Comparison of ENCODE assay signal across 25 cellular contexts in the genomic region with DNA sequence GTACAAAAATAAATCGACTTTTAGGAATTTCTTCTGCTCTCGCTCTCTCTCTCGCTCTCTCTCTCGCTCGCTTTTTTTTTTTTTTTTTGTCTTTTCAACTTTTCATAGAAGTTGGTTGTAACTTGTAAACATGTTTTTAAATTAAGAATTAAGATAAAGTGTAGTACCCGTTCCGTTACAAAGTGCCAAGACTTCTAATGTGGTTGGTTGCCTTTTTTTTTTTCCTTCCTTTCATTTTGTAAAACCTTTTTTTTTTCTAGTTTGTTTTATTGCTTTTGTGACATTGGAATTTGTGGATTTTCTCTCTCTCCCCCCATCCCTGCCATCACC. TPM values are rescaled to one million over a fixed set of nuclear protein-coding genes. Genes with fewer than 3 reads are reported as not detected.
DNase-seq lines count a peak whose midpoint lies in the region; ATAC-seq and TF ChIP-seq lines count a peak whose summit lies in the region.
"Had no signal": no experiment of that assay in that cellular context is flagged by ENCODE, and none has a peak within 500 bp of the region (broad histone marks: within the 10 kb centered on the region; RNA-seq: fewer than 3 reads in every experiment).

No MANE protein-coding gene starts in this region.

- H3K79me2 ChIP-seq in mammary epithelial cell (ENCODE audit: insufficient read depth, low read length): peaks cover 84% of the 10 kb centered on the region
- peaks cover 55% of the 10 kb centered on the region for H3K79me2 ChIP-seq in OCI-LY7 (ENCODE audit: insufficient read depth, low read depth, low read length)

- dilution Hi-C loops in mammary epithelial cell (cut with HindIII; ENCODE audit: low sequenced_read_pairs): no loop called here

- H4K20me1 ChIP-seq in mammary epithelial cell (ENCODE audit: insufficient read depth, low read length) (peaks cover 5% of the 10 kb centered on the region), OCI-LY7 (ENCODE audit: insufficient read depth, low read length) (no peaks in the 10 kb centered on the region; the same call in 1 of the 2 replicates)

- H3K9me3 ChIP-seq in mammary epithelial cell (replicated peaks; ENCODE audit: insufficient read depth, low read length): no peaks in the 10 kb centered on the region
- no peaks in the 10 kb centered on the region for H3K9me3 ChIP-seq in OCI-LY7 (ENCODE audit: low read length)
- no peaks in the 10 kb centered on the region for H3K9me3 ChIP-seq in endodermal cell (ENCODE audit: control insufficient read depth, low read length)
- H3K9me3 ChIP-seq in uterus: no peaks in the 10 kb centered on the region
- no peaks in the 10 kb centered on the region for H3K9me3 ChIP-seq in upper lobe of right lung
- H3K9me3 ChIP-seq in spleen: no peaks in the 10 kb centered on the region
- H3K9me3 ChIP-seq: esophagus squamous epithelium, suprapubic skin, vagina had no signal

- DNase-seq in mammary epithelial cell: no peak
- DNase-seq in MCF 10A (ENCODE audit: unreplicated experiment): no peak
- DNase-seq in OCI-LY7 (ENCODE audit: low spot score): no peak
- DNase-seq in endodermal cell: no peak
- no peak for DNase-seq in uterus
- DNase-seq in NCI-H187 treated with DMSO at 0.1 percent for 48 hours (lab: John Stamatoyannopoulos, UW): no peak
- no peak for DNase-seq in upper lobe of right lung
- no peak for DNase-seq in spleen
- DNase-seq: activated CD8-positive, alpha-beta memory T cell treated with anti-CD3 and anti-CD28 coated beads for 24 hours; activated T-cell treated with anti-CD3 and anti-CD28 coated beads, Interleukin-2, amount 50 U/mL, for 4 hours; brain microvascular endothelial cell; effector CD8-positive, alpha-beta T cell; esophagus squamous epithelium; H7; Kasumi-1; left colon; NCI-H524 treated with DMSO at 0.1 percent for 48 hours; NK-92 treated with Interleukin-12 subunit alpha and Interleukin-12 subunit beta, amount 100 ng/mL, for 24 hours had no signal

- TF ChIP-seq CTCF in mammary epithelial cell (conservative IDR thresholded peaks at IDR 0.05 in 1 of 2, IDR thresholded peaks at IDR 0.05 in 1 of 2; ENCODE audit: extremely low read depth in 1 of 2, insufficient read depth in 1 of 2, low read depth in 1 of 2, low read length in 2 of 2): no peak
- no peak for TF ChIP-seq CTCF in MCF 10A (IDR thresholded peaks at IDR 0.05; ENCODE audit: unreplicated experiment)
- TF ChIP-seq CTCF in OCI-LY7 (conservative IDR thresholded peaks at IDR 0.05; ENCODE audit: low read length): no peak
- TF ChIP-seq CTCF in endodermal cell (conservative IDR thresholded peaks at IDR 0.05): no peak
- TF ChIP-seq CTCF in uterus (IDR thresholded peaks at IDR 0.05): no peak
- TF ChIP-seq CTCF in upper lobe of right lung (IDR thresholded peaks at IDR 0.05): no peak
- no peak for TF ChIP-seq CTCF in spleen (IDR thresholded peaks at IDR 0.05 in 8 of 11, conservative IDR thresholded peaks at IDR 0.05 in 3 of 11)

- no peak overlapping the region for H2AFZ ChIP-seq in mammary epithelial cell (ENCODE audit: low read depth, low read length)
- no peak overlapping the region for H2AFZ ChIP-seq in OCI-LY7 (ENCODE audit: low read length)
- H2AFZ ChIP-seq: hepatocyte had no signal

- TF ChIP-seq POLR2A in uterus (IDR thresholded peaks at IDR 0.05): no peak
- TF ChIP-seq POLR2A in spleen (IDR thresholded peaks at IDR 0.05): no peak

- H3K4me3 Mint-ChIP-seq in MCF 10A (ENCODE audit: unreplicated experiment) (no peak overlapping the region), endodermal cell (no peak overlapping the region)
- H3K4me3 Mint-ChIP-seq: activated T-cell treated with anti-CD3 and anti-CD28 coated beads, Interleukin-2, amount 50 U/mL, for 4 hours; memory B cell had no signal

- CTCF ChIA-PET in mammary epithelial cell (lab: Charles Lee; ENCODE audit: low non-redundant PET): interaction anchor here (0.7 kb wide), 1 partner anchor 22 kb away, joined by 4 read pairs; no protein-coding TSS in a partner anchor
- CTCF ChIA-PET in MCF 10A (lab: Yijun Ruan, JAX): no interaction called here
- CTCF ChIA-PET in OCI-LY7 (lab: Charles Lee; ENCODE audit: unreplicated experiment): no interaction called here

- H3K27ac ChIP-seq in mammary epithelial cell (ENCODE audit: insufficient read depth, low read depth, low read length) (no peak overlapping the region), OCI-LY7 (ENCODE audit: low read depth, low read length, poor library complexity, severe bottlenecking) (no peak overlapping the region), endodermal cell (ENCODE audit: low read depth, low read length) (no peak overlapping the region), uterus (peak overlapping the region; percentile 53 to 61), upper lobe of right lung (no peak overlapping the region), spleen (no peak overlapping the region)
- H3K27ac ChIP-seq: brain microvascular endothelial cell, C4-2B, esophagus squamous epithelium, hepatocyte, suprapubic skin, vagina had no signal

- H3K9ac ChIP-seq in mammary epithelial cell (ENCODE audit: insufficient read depth, low read length) (no peak overlapping the region), endodermal cell (ENCODE audit: extremely low read depth, low read length, poor library complexity, severe bottlenecking) (no peak overlapping the region)

- no peak overlapping the region for H3K4me3 ChIP-seq in mammary epithelial cell (replicated peaks in 1 of 3; ENCODE audit: insufficient read depth in 1 of 3, low read depth in 2 of 3, low read length in 3 of 3)
- H3K4me3 ChIP-seq in OCI-LY7 (ENCODE audit: low read depth, low read length, poor library complexity, severe bottlenecking): no peak overlapping the region
- no peak overlapping the region for H3K4me3 ChIP-seq in endodermal cell (ENCODE audit: low read length)
- H3K4me3 ChIP-seq in uterus: no peak overlapping the region
- no peak overlapping the region for H3K4me3 ChIP-seq in upper lobe of right lung
- no peak overlapping the region for H3K4me3 ChIP-seq in spleen
- H3K4me3 ChIP-seq: esophagus squamous epithelium, hepatocyte, suprapubic skin, vagina had no signal

- H3K4me2 ChIP-seq in mammary epithelial cell (ENCODE audit: insufficient read depth, low read depth, low read length) (no peak overlapping the region), OCI-LY7 (ENCODE audit: low read length) (no peak overlapping the region)
- H3K4me2 ChIP-seq: hepatocyte had no signal

- H3K9me3 Mint-ChIP-seq in MCF 10A (ENCODE audit: unreplicated experiment): no peaks in the 10 kb centered on the region
- no peaks in the 10 kb centered on the region for H3K9me3 Mint-ChIP-seq in endodermal cell
- H3K9me3 Mint-ChIP-seq: activated T-cell treated with anti-CD3 and anti-CD28 coated beads, Interleukin-2, amount 50 U/mL, for 4 hours; memory B cell had no signal

- ATAC-seq in upper lobe of right lung: no peak
- ATAC-seq: activated CD4-positive, CD25-positive, alpha-beta regulatory T cell treated with anti-CD3 and anti-CD28 coated beads, Interleukin-2, amount 50 U/mL, for 24 hours; activated T-cell treated with anti-CD3 and anti-CD28 coated beads, Interleukin-2, amount 50 U/mL, for 4 hours; left colon; Panc1 had no signal

- no peaks in the 10 kb centered on the region for H3K27me3 ChIP-seq in mammary epithelial cell (ENCODE audit: insufficient read depth, low read length)
- no peaks in the 10 kb centered on the region for H3K27me3 ChIP-seq in endodermal cell (ENCODE audit: control insufficient read depth, insufficient read depth, low read length, poor library complexity, severe bottlenecking)
- H3K27me3 ChIP-seq in uterus: no peaks in the 10 kb centered on the region
- H3K27me3 ChIP-seq in upper lobe of right lung: no peaks in the 10 kb centered on the region
- no peaks in the 10 kb centered on the region for H3K27me3 ChIP-seq in spleen (replicated peaks in 1 of 7)
- H3K27me3 ChIP-seq: brain microvascular endothelial cell, esophagus squamous epithelium, hepatocyte, suprapubic skin, vagina had no signal

- H3K36me3 Mint-ChIP-seq in MCF 10A (ENCODE audit: insufficient read depth, unreplicated experiment) (peaks cover 75% of the 10 kb centered on the region), endodermal cell (ENCODE audit: low read depth) (peaks cover 27% of the 10 kb centered on the region)

- WGBS in mammary epithelial cell (ENCODE audit: low coverage, missing lambda C conversion rate): 92% methylated on average over 7 of the region's 7 CpGs
- WGBS in endodermal cell (ENCODE audit: insufficient coverage in 1 of 2, insufficient read length in 1 of 2), 2 experiments: 90 to 100% methylated on average over 2 to 5 of the region's 7 CpGs
- WGBS in spleen, 5 donors: 78 to 91% (median 81%) methylated on average over 7 of the region's 7 CpGs

- BruUV-seq in mammary epithelial cell (replicated peaks; lab: Mats Ljungman, UMichigan) (TSS peak; percentile 51), MCF 10A (replicated peaks; lab: Mats Ljungman, UMichigan) (no TSS peak), OCI-LY7 (replicated peaks; lab: Mats Ljungman, UMichigan) (TSS peak; percentile 62)

- POLR2A ChIA-PET in MCF 10A (lab: Yijun Ruan, JAX): no interaction called here
- POLR2A ChIA-PET in OCI-LY7 (lab: Charles Lee): no interaction called here

- H3K27ac Mint-ChIP-seq in MCF 10A (ENCODE audit: low read depth, unreplicated experiment) (no peak overlapping the region), endodermal cell (peak overlapping the region; percentile 55)
- H3K27ac Mint-ChIP-seq: memory B cell had no signal

- intact Hi-C loops in mammary epithelial cell (cut with micrococcal nuclease) (no loop called here), MCF 10A (cut with micrococcal nuclease) (no loop called here), OCI-LY7 (cut with micrococcal nuclease; ENCODE audit: unreplicated experiment) (no loop called here), uterus (cut with DNase I; ENCODE audit: low total_unique reads) (no loop called here), upper lobe of right lung (cut with DNase I) (no loop called here), spleen (cut with DNase I; ENCODE audit: low total_unique reads) (no loop called here)

- H3K27me3 Mint-ChIP-seq in MCF 10A (ENCODE audit: insufficient read depth, unreplicated experiment) (no peaks in the 10 kb centered on the region), endodermal cell (ENCODE audit: insufficient read depth) (no peaks in the 10 kb centered on the region)
- H3K27me3 Mint-ChIP-seq: memory B cell had no signal

- H3K36me3 ChIP-seq in mammary epithelial cell (ENCODE audit: insufficient read depth, low read length) (peaks cover 1% of the 10 kb centered on the region), OCI-LY7 (ENCODE audit: insufficient read depth, low read length) (peaks cover 84% of the 10 kb centered on the region), endodermal cell (ENCODE audit: control insufficient read depth, insufficient read depth, low read length) (no peaks in the 10 kb centered on the region), uterus (no peaks in the 10 kb centered on the region), upper lobe of right lung (peaks cover 47% of the 10 kb centered on the region), spleen (peaks cover 0 to 94% (median 61%) of the 10 kb centered on the region in 6 donors)

- peaks cover 11% of the 10 kb centered on the region for H3K4me1 Mint-ChIP-seq in MCF 10A (ENCODE audit: insufficient read depth, unreplicated experiment)
- no peaks in the 10 kb centered on the region for H3K4me1 Mint-ChIP-seq in endodermal cell

- in situ Hi-C loops in mammary epithelial cell (cut with MboI; ENCODE audit: low sequenced_read_pairs in 2 of 2): no loop called here

- no peaks in the 10 kb centered on the region for H3K9me2 ChIP-seq in OCI-LY7 (ENCODE audit: insufficient read depth, low read length)

- H3K4me1 ChIP-seq in mammary epithelial cell (ENCODE audit: insufficient read depth, low read length) (peaks cover 15% of the 10 kb centered on the region), OCI-LY7 (ENCODE audit: insufficient read depth, low read length, poor library complexity, severe bottlenecking) (no peaks in the 10 kb centered on the region), endodermal cell (ENCODE audit: control insufficient read depth, insufficient read depth, low read length) (no peaks in the 10 kb centered on the region), uterus (no peaks in the 10 kb centered on the region), upper lobe of right lung (peaks cover 12% of the 10 kb centered on the region), spleen (peaks cover 0 to 72% (median 25%) of the 10 kb centered on the region in 6 donors)

RNA-seq across cellular contexts. Expression of a gene that starts 20.4 kb away (rescaled TPM):
- total RNA-seq in mammary epithelial cell: 10 to 100 TPM; 40.8 to 52.9 TPM
- polyA plus RNA-seq in mammary epithelial cell: 11.0 TPM
- 9.2 TPM for polyA minus RNA-seq in mammary epithelial cell
- total RNA-seq in MCF 10A (2022): 32.7 and 35.1 TPM in 2 replicates
- 13.1 and 17.2 TPM in 2 replicates for total RNA-seq in OCI-LY7 (2014; rRNA removed; shearing (Covaris generic))
- 29.3 and 31.2 TPM in 2 replicates for total RNA-seq in OCI-LY7 (2022)
- total RNA-seq in endodermal cell: 10 to 100 TPM; 19.2 to 22.1 TPM
- polyA plus RNA-seq in endodermal cell (2013, experiment 1 of 2): 7.5 TPM
- 7.2 TPM for polyA plus RNA-seq in endodermal cell (2013, experiment 2 of 2)
- 10 to 100 TPM; 10.8 to 72.9 (median 14.1) TPM for total RNA-seq in uterus
- 54.3 TPM for total RNA-seq in upper lobe of right lung
- total RNA-seq in spleen: 10 to 100 TPM; 43.0 to 68.1 (median 53.7) TPM
- polyA plus RNA-seq in spleen: 10 to 100 TPM in 1 of 3 donors, 1 to 10 TPM in 2; 4.0 to 15.2 (median 4.2) TPM

RNA-seq across cellular contexts. Expression of a gene that starts 38.8 kb away (rescaled TPM):
- total RNA-seq in mammary epithelial cell (10 to 100 TPM; 20.8 to 29.9 TPM), MCF 10A (2022) (15.1 and 31.4 TPM in 2 replicates), OCI-LY7 (2022) (34.4 and 35.0 TPM in 2 replicates), endodermal cell (10 to 100 TPM; 57.5 to 58.1 TPM), uterus (10 to 100 TPM in 3 of 4 donors, 1 to 10 TPM in 1; 10.0 to 39.4 (median 23.4) TPM), upper lobe of right lung (25.4 TPM), spleen (10 to 100 TPM; 16.4 to 30.5 (median 29.0) TPM)
- polyA plus RNA-seq in mammary epithelial cell (11.5 TPM), spleen (10 to 100 TPM in 1 of 3 donors, 1 to 10 TPM in 2; 6.2 to 13.9 (median 6.4) TPM)
- 13.7 TPM for polyA minus RNA-seq in mammary epithelial cell
- 25.3 and 31.5 TPM in 2 replicates for total RNA-seq in OCI-LY7 (2014; rRNA removed; shearing (Covaris generic))
- 35.5 TPM for polyA plus RNA-seq in endodermal cell (2013, experiment 1 of 2)
- polyA plus RNA-seq in endodermal cell (2013, experiment 2 of 2): 30.9 TPM

Comparison
In these comparisons a context has a peak if more than half of its experiments do, and no peak if none do; other contexts are left out.
1. H3K27ac ChIP-seq: peak in uterus (2 of 2); none in mammary epithelial cell (single experiment), OCI-LY7 (single experiment), endodermal cell (single experiment), upper lobe of right lung (single experiment) and spleen (0 of 8).